ENCODE assay signal across 31 cellular contexts in the genomic region with DNA sequence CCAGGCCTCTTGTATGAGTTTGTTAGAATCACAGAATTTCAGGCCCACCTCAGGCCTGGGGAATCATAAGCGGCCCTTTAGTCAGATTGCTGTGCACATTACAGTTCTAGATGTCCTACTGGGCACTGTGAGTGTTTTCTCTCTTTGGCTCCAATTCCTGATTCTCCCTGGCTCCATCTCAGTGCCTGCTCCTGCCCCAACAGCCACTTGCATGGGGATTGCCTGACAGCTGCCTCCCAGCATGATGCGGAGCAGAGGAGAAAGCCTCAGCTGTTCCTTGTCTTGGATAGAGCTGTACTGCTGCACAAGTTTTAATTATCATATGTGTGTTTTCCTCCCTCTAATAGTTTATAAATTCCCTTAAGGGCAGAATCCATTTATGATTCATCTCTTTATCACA.
"Had no signal": no experiment of that assay in that cellular context is flagged by ENCODE, and none has a peak within 500 bp of the region (broad histone marks: within the 10 kb centered on the region; RNA-seq: fewer than 3 reads in every experiment).

No MANE protein-coding gene starts in this region.

- H3K27me3 Mint-ChIP-seq: activated CD8-positive, alpha-beta T cell treated with anti-CD3 and anti-CD28 coated beads for 36 hours; activated naive CD4-positive, alpha-beta T cell treated with anti-CD3 and anti-CD28 coated beads, Interleukin-2, amount 50 U/mL, for 24 hours; activated naive CD8-positive, alpha-beta T cell treated with anti-CD3 and anti-CD28 coated beads, Interleukin-2, amount 50 U/mL, for 24 hours; naive B cell; stimulated activated memory B cell treated with anti-CD40 and anti-IgM and Interleukin-4, amounts not matched to agents 10 μg/mL and 1 μg/mL and 100 μg/mL, for 72 hours; stimulated activated naive CD8-positive, alpha-beta T cell treated with anti-CD3 and anti-CD28 coated beads, Interleukin-15, amount 100 ng/mL, for 72 hours had no signal

- H3K4me3 Mint-ChIP-seq: activated CD8-positive, alpha-beta T cell treated with anti-CD3 and anti-CD28 coated beads for 36 hours; activated naive CD4-positive, alpha-beta T cell treated with anti-CD3 and anti-CD28 coated beads, Interleukin-2, amount 50 U/mL, for 24 hours; activated naive CD8-positive, alpha-beta T cell treated with anti-CD3 and anti-CD28 coated beads, Interleukin-2, amount 50 U/mL, for 24 hours; mesothelial cell of epicardium; naive B cell; nephron progenitor cell; stimulated activated memory B cell treated with anti-CD40 and anti-IgM and Interleukin-4, amounts not matched to agents 10 μg/mL and 1 μg/mL and 100 μg/mL, for 72 hours; stimulated activated naive CD8-positive, alpha-beta T cell treated with anti-CD3 and anti-CD28 coated beads, Interleukin-15, amount 100 ng/mL, for 72 hours; type B pancreatic cell; WTC11 had no signal

- H3K9me3 ChIP-seq: breast epithelium, gastrocnemius medialis, ovary, psoas muscle, right atrium auricular region, uterus had no signal

- FAIRE-seq: colon, keratinocyte had no signal

- H3K36me3 Mint-ChIP-seq: activated naive CD4-positive, alpha-beta T cell treated with anti-CD3 and anti-CD28 coated beads, Interleukin-2, amount 50 U/mL, for 24 hours; mesothelial cell of epicardium; stimulated activated memory B cell treated with anti-CD40 and anti-IgM and Interleukin-4, amounts not matched to agents 10 μg/mL and 1 μg/mL and 100 μg/mL, for 72 hours had no signal

- H3K27me3 ChIP-seq: breast epithelium, gastrocnemius medialis, hepatocyte, ovary, right atrium auricular region, uterus had no signal

- DNase-seq: activated CD4-positive, alpha-beta T cell treated with anti-CD3 and anti-CD28 coated beads, Interleukin-2, amount 50 U/mL, for 1 hour; activated CD8-positive, alpha-beta T cell treated with anti-CD3 and anti-CD28 coated beads for 36 hours; activated naive CD8-positive, alpha-beta T cell treated with anti-CD3 and anti-CD28 coated beads, Interleukin-2, amount 50 U/mL, for 24 hours; activated T-cell treated with anti-CD3 and anti-CD28 coated beads, Interleukin-2, amount 50 U/mL, for 48 hours; amygdala; central memory CD4-positive, alpha-beta T cell; dermis blood vessel endothelial cell; effector CD8-positive, alpha-beta T cell; gastrocnemius medialis; naive B cell; nephron progenitor cell; ovary; psoas muscle; stimulated activated CD4-positive, alpha-beta T cell treated with anti-CD3 and anti-CD28 coated beads, Interleukin-1b, Interleukin-23, amount 100 ng/mL, for 48 hours; stimulated activated CD4-positive, alpha-beta T cell treated with anti-CD3 and anti-CD28 coated beads, Interleukin-4, amount 100 ng/mL, for 4 hours; stimulated activated CD8-positive, alpha-beta memory T cell treated with anti-CD3 and anti-CD28 coated beads, Interleukin-4, amount 100 ng/mL, for 48 hours; stimulated activated naive CD8-positive, alpha-beta T cell treated with anti-CD3 and anti-CD28 coated beads, Interleukin-15, amount 100 ng/mL, for 72 hours; T-helper 2 cell; uterus had no signal

- H3K4me3 ChIP-seq: breast epithelium, gastrocnemius medialis, hepatocyte, ovary, psoas muscle, right atrium auricular region, smooth muscle cell, uterus had no signal

- H3K36me3 ChIP-seq: breast epithelium, gastrocnemius medialis, ovary, right atrium auricular region, uterus had no signal

- H3K27ac Mint-ChIP-seq: activated CD8-positive, alpha-beta T cell treated with anti-CD3 and anti-CD28 coated beads for 36 hours; activated naive CD4-positive, alpha-beta T cell treated with anti-CD3 and anti-CD28 coated beads, Interleukin-2, amount 50 U/mL, for 24 hours; activated naive CD8-positive, alpha-beta T cell treated with anti-CD3 and anti-CD28 coated beads, Interleukin-2, amount 50 U/mL, for 24 hours; activated T-helper 2 cell treated with anti-CD3 and anti-CD28 coated beads, Interferon-gamma antibody, Interleukin-2, Interleukin-4, amounts not matched to agents 10 μg/mL and 5 μg/mL and 100 μg/mL, durations not matched to agents 14 hours and 24 hours and 36 hours; mesothelial cell of epicardium; naive B cell; nephron progenitor cell; stimulated activated memory B cell treated with anti-CD40 and anti-IgM and Interleukin-4, amounts not matched to agents 10 μg/mL and 1 μg/mL and 100 μg/mL, for 72 hours; stimulated activated naive CD8-positive, alpha-beta T cell treated with anti-CD3 and anti-CD28 coated beads, Interleukin-15, amount 100 ng/mL, for 72 hours; type B pancreatic cell; WTC11 had no signal

- H3K4me1 Mint-ChIP-seq: activated naive CD4-positive, alpha-beta T cell treated with anti-CD3 and anti-CD28 coated beads, Interleukin-2, amount 50 U/mL, for 24 hours; activated naive CD8-positive, alpha-beta T cell treated with anti-CD3 and anti-CD28 coated beads, Interleukin-2, amount 50 U/mL, for 24 hours; mesothelial cell of epicardium; naive B cell; stimulated activated memory B cell treated with anti-CD40 and anti-IgM and Interleukin-4, amounts not matched to agents 10 μg/mL and 1 μg/mL and 100 μg/mL, for 72 hours; stimulated activated naive CD8-positive, alpha-beta T cell treated with anti-CD3 and anti-CD28 coated beads, Interleukin-15, amount 100 ng/mL, for 72 hours; WTC11 had no signal

- H3K27ac ChIP-seq: breast epithelium, gastrocnemius medialis, hepatocyte, ovary, psoas muscle, right atrium auricular region, uterus had no signal

- H3K4me1 ChIP-seq: breast epithelium, gastrocnemius medialis, psoas muscle, right atrium auricular region, uterus had no signal
